In the genomic region with DNA sequence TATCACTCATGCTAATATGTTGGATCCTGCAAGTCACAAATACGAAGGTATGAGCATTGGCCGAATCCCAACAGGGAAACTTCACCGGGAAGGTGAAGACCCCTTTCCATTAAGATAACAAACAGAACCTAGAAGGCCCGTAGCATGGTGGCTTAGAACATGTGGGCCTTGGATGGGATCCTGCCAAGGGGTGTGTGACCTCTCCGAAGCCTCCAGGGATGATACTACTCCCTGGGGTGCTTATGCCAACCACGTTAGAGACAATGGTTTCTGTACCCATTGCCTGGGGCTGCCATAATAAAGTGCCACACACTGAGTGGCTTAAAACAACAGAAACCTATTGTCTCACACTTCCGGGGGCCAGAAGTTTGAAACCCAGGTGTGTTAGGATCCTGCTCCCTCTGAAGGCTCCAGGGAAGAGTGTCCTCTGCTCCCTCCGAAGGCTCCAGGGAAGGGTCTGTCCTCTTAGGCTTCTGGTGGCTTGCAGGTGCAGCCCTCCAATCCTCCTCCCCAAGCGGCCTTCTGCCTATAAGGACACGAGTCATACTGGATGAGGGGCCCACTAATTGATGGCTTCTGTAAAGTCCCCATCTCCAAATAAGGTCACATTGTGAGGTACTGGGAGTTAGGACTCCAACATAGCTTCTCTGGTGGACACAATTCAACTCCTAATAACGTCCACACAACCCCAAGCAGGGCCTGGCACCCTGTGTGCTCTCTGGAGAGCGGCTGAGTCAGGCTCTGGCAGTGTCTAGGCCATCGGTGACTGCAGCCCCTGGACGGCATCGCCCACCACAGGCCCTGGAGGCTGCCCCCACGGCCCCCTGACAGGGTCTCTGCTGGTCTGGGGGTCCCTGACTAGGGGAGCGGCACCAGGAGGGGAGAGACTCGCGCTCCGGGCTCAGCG, we compare ENCODE assay signal across 8 cellular contexts. TPM values are rescaled to one million over a fixed set of nuclear protein-coding genes. Genes with fewer than 3 reads are reported as not detected.
DNase-seq lines count a peak whose midpoint lies in the region; ATAC-seq and TF ChIP-seq lines count a peak whose summit lies in the region.

No MANE protein-coding gene starts in this region.

- no peak overlapping the region; the same call in 1 of the 2 replicates for H3K18ac ChIP-seq in IMR-90 (ENCODE audit: low read depth, low read length)

- no peak overlapping the region for H3K14ac ChIP-seq in IMR-90 (replicated peaks; ENCODE audit: low read depth, low read length)

- H2BK20ac ChIP-seq in IMR-90 (ENCODE audit: low read depth, low read length), result no peak overlapping the region

- no peak overlapping the region for H3K23ac ChIP-seq in IMR-90 (ENCODE audit: low read depth, low read length)

- peak overlapping the region; percentile 78 for H2AK9ac ChIP-seq in IMR-90 (replicated peaks; ENCODE audit: low read depth, low read length, poor library complexity)

- no peak for TF ChIP-seq CTCF in IMR-90 (conservative IDR thresholded peaks at IDR 0.05; ENCODE audit: low read depth, low read length)
- no peak for TF ChIP-seq CTCF in neutrophil (IDR thresholded peaks at IDR 0.05)
- no peak for TF ChIP-seq CTCF in foreskin keratinocyte (conservative IDR thresholded peaks at IDR 0.05)

- H3K27me3 ChIP-seq in IMR-90 (ENCODE audit: control insufficient read depth, insufficient read depth, low read length) (no peaks in the 10 kb centered on the region; the same call in 1 of the 2 replicates), neutrophil (peaks cover 16% of the 10 kb centered on the region), foreskin keratinocyte (no peaks in the 10 kb centered on the region)

- POLR2A ChIA-PET in IMR-90 (lab: Charles Lee; ENCODE audit: unreplicated experiment), result interaction anchor here (0.6 to 0.7 kb wide), 3 partner anchors 8 to 561 kb away, joined by 4 to 10 read pairs (median 7); no protein-coding TSS in a partner anchor

- CTCF ChIA-PET in IMR-90 (lab: Yijun Ruan, JAX), result no interaction called here

- DNase-seq in IMR-90, result no peak
- peak; percentile 7 for DNase-seq in dermis blood vessel endothelial cell
- no peak for DNase-seq in foreskin keratinocyte
- no peak for DNase-seq in kidney tubule cell (ENCODE audit: low spot score)
- DNase-seq in D341Med (ENCODE audit: low spot score), result no peak

- TF ChIP-seq POLR2A in IMR-90 (IDR thresholded peaks at IDR 0.05; ENCODE audit: low read depth, low read length), result no peak

- dilution Hi-C loops in IMR-90 (cut with HindIII; ENCODE audit: low sequenced_read_pairs, unreplicated experiment), result no loop called here

- H3K36me3 ChIP-seq in IMR-90 (ENCODE audit: control insufficient read depth, insufficient read depth, low read length) (no peaks in the 10 kb centered on the region), neutrophil (no peaks in the 10 kb centered on the region)

- intact Hi-C loops in IMR-90 (cut with micrococcal nuclease), result loop anchor here (2.0 to 5.0 kb wide), 2 partner anchors 496 to 645 kb away; a partner anchor contains a TSS

- peak overlapping the region; percentile 70; the same call in 1 of the 2 replicates for H3K9ac ChIP-seq in IMR-90 (ENCODE audit: low read depth, low read length)

- peak; percentile 0 for ATAC-seq in GM21360 (IDR thresholded peaks at IDR 0.05; ENCODE audit: unreplicated experiment)
- no peak for ATAC-seq in IMR-90 (ENCODE audit: low read depth)
- ATAC-seq in HG02571 (IDR thresholded peaks at IDR 0.05; ENCODE audit: unreplicated experiment), result no peak
- no peak for ATAC-seq in foreskin keratinocyte

- H3K79me1 ChIP-seq in IMR-90 (ENCODE audit: low read depth in 1 of 2, low read length in 2 of 2), result peaks cover 0 to 4% of the 10 kb centered on the region in 2 experiments; a peak in 3 of 4 replicates

- H4K5ac ChIP-seq in IMR-90 (ENCODE audit: low read depth, low read length), result peak overlapping the region; percentile 67; the same call in 1 of the 2 replicates

- in situ Hi-C loops in IMR-90 (cut with MboI; ENCODE audit: low sequenced_read_pairs), result no loop called here

- no peaks in the 10 kb centered on the region for H4K20me1 ChIP-seq in IMR-90 (ENCODE audit: insufficient read depth, low read length)

- H3K4me3 ChIP-seq in IMR-90 (ENCODE audit: insufficient read depth, low read depth, low read length) (peak overlapping the region; percentile 54; the same call in 1 of the 2 replicates), neutrophil (ENCODE audit: low read depth in 1 of 2, low read length in 1 of 2) (peak overlapping the region; percentile 53 to 73)

- H2BK120ac ChIP-seq in IMR-90 (ENCODE audit: low read depth, low read length), result no peak overlapping the region

- TF ChIP-seq RAD21 in IMR-90 (IDR thresholded peaks at IDR 0.05; ENCODE audit: low read length), result no peak

- WGBS in IMR-90 (ENCODE audit: extremely low coverage in 2 of 2, insufficient read length in 1 of 2), 2 experiments, result 91% methylated on average over 4 of the region's 21 CpGs; no CpG with 5 or more reads in 1 of the 2 experiments

- peak overlapping the region; percentile 68; the same call in 1 of the 2 replicates for H2AK5ac ChIP-seq in IMR-90 (ENCODE audit: low read depth, low read length)

- 0 out of 2 replicates have a peak, but pooled peaks cover 4% of the 10 kb centered on the region for H3K9me1 ChIP-seq in IMR-90 (ENCODE audit: insufficient read depth, low read length)

- H3K9me3 ChIP-seq in IMR-90 (ENCODE audit: control insufficient read depth, insufficient read depth, low read length) (no peaks in the 10 kb centered on the region), neutrophil (no peaks in the 10 kb centered on the region)

- no TSS peak for BruUV-seq in IMR-90 (replicated peaks; lab: Mats Ljungman, UMichigan)

- H2AFZ ChIP-seq in IMR-90 (replicated peaks; ENCODE audit: low read length, poor library complexity), result peak overlapping the region; percentile 97

- peak overlapping the region; percentile 73 for H3K27ac ChIP-seq in IMR-90 (ENCODE audit: insufficient read depth, low read length)
- no peak overlapping the region for H3K27ac ChIP-seq in neutrophil
- no peak overlapping the region for H3K27ac ChIP-seq in foreskin keratinocyte

- peak overlapping the region; percentile 42 for H2BK5ac ChIP-seq in IMR-90 (ENCODE audit: low read depth, low read length, poor library complexity, severe bottlenecking)

- H4K8ac ChIP-seq in IMR-90 (ENCODE audit: low read depth in 2 of 2, low read length in 2 of 2), result peak overlapping the region; percentile 99 to 100

- peak overlapping the region; percentile 77 for H3K4me2 ChIP-seq in IMR-90 (ENCODE audit: low read depth, low read length)

- H3K4me1 ChIP-seq in IMR-90 (ENCODE audit: control insufficient read depth, insufficient read depth, low read length) (peaks cover 4% of the 10 kb centered on the region; the same call in 1 of the 2 replicates), neutrophil (ENCODE audit: control insufficient read depth in 1 of 2, insufficient read depth in 1 of 2, low read depth in 1 of 2, low read length in 1 of 2) (peaks cover 10 to 12% of the 10 kb centered on the region in 2 experiments), foreskin keratinocyte (peaks cover 5% of the 10 kb centered on the region)

- H3K56ac ChIP-seq in IMR-90 (ENCODE audit: extremely low read depth, insufficient read depth, low read length), result no peak overlapping the region

- no peak overlapping the region for H2BK15ac ChIP-seq in IMR-90 (ENCODE audit: low read depth, low read length)

- H3K4ac ChIP-seq in IMR-90 (ENCODE audit: low read depth, low read length), result peak overlapping the region; percentile 87

- H4K91ac ChIP-seq in IMR-90 (ENCODE audit: insufficient read depth, low read depth, low read length), result peak overlapping the region; percentile 87

TF ChIP-seq in IMR-90, 13 proteins besides CTCF, POLR2A, EP300 and RAD21:
- TF ChIP-seq CHD1 (IDR thresholded peaks at IDR 0.05; ENCODE audit: low read depth, low read length), result no peak

RNA-seq across cellular contexts. Expression of a gene that starts 1.0 kb away (rescaled TPM):
- 11.1 and 11.5 TPM in 2 replicates for total RNA-seq in IMR-90 (2012; rRNA removed)
- polyA plus RNA-seq in IMR-90 (2012; rRNA removed), result 17.8 and 18.3 TPM in 2 replicates
- 21.2 and 28.4 TPM in 2 replicates for polyA plus RNA-seq in IMR-90 (2012; cell fraction: cytosol; rRNA removed)
- polyA plus RNA-seq in IMR-90 (2012; cell fraction: nucleus; rRNA removed; ENCODE audit: low replicate concordance), result 8.3 and 11.4 TPM in 2 replicates
- total RNA-seq in dermis blood vessel endothelial cell, result 18.7 and 39.7 TPM in 2 replicates
- 12.6 and 24.6 TPM in 2 replicates for total RNA-seq in foreskin keratinocyte
- 21.2 and 35.2 TPM in 2 replicates for polyA plus RNA-seq in foreskin keratinocyte
